In genomic region chr5:178232124-178232919, GRCh38 we compare ENCODE assay signal across 1 cellular context.
A peak's percentile ranks its signal among the peaks of the same experiment; 100 is the strongest.
TF ChIP-seq lines count a peak whose summit lies in the region.

PHYKPL (minus strand) TSS chr5:178232802; CDS start chr5:178232550, 252 bp downstream.

TF ChIP-seq in K562, 482 proteins besides CTCF, POLR2A, EP300 and RAD21 (continued from another document and continues in another):
- TF ChIP-seq ATF6 (CRISPR knock-in tag; IDR thresholded peaks at IDR 0.05) (no peak), RFX7 (CRISPR knock-in tag; IDR thresholded peaks at IDR 0.05) (no peak), ZNF217 (CRISPR knock-in tag; IDR thresholded peaks at IDR 0.05) (no peak), NR1H2 (CRISPR knock-in tag; IDR thresholded peaks at IDR 0.05) (0 out of 2 replicates have a peak, but pooled peaks have one; percentile 54), EHMT2 (IDR thresholded peaks at IDR 0.05) (no peak), THAP12 (CRISPR knock-in tag; IDR thresholded peaks at IDR 0.05) (no peak), HINFP (tag; conservative IDR thresholded peaks at IDR 0.05; ENCODE audit: low read depth) (no peak), TCFL5 (CRISPR knock-in tag; conservative IDR thresholded peaks at IDR 0.05) (no peak), MEIS2 (IDR thresholded peaks at IDR 0.05; ENCODE audit: partially characterized antibody) (no peak), ERF (CRISPR knock-in tag; IDR thresholded peaks at IDR 0.05) (no peak), TFAP4 (CRISPR knock-in tag; IDR thresholded peaks at IDR 0.05; ENCODE audit: borderline replicate concordance) (no peak; the same call in 1 of the 2 replicates), ZBTB8A (IDR thresholded peaks at IDR 0.05; ENCODE audit: partially characterized antibody) (no peak), ZBTB34 (CRISPR knock-in tag; IDR thresholded peaks at IDR 0.05) (no peak), CREB1 (IDR thresholded peaks at IDR 0.05) (no peak), CREB1 (CRISPR knock-in tag; IDR thresholded peaks at IDR 0.05) (no peak), PRDM10 (IDR thresholded peaks at IDR 0.05; ENCODE audit: partially characterized antibody) (no peak), THAP7 (CRISPR knock-in tag; IDR thresholded peaks at IDR 0.05) (no peak), POLR2B (IDR thresholded peaks at IDR 0.05; ENCODE audit: low read depth, partially characterized antibody) (peak; percentile 38), USF2 (CRISPR knock-in tag; IDR thresholded peaks at IDR 0.05) (no peak), SAFB (IDR thresholded peaks at IDR 0.05; ENCODE audit: borderline replicate concordance, low read depth, low read length) (no peak), BCOR (IDR thresholded peaks at IDR 0.05) (no peak), PCBP2 (IDR thresholded peaks at IDR 0.05; ENCODE audit: low read depth, low read length, poor library complexity, severe bottlenecking) (no peak), BCL6 (CRISPR knock-in tag; IDR thresholded peaks at IDR 0.05) (no peak), NR2C1 (IDR thresholded peaks at IDR 0.05) (no peak), NR2C1 (tag; IDR thresholded peaks at IDR 0.05) (no peak), ESRRA (IDR thresholded peaks at IDR 0.05; ENCODE audit: borderline replicate concordance, low read depth) (no peak), PPARD (CRISPR knock-in tag; IDR thresholded peaks at IDR 0.05) (no peak), HDAC6 (IDR thresholded peaks at IDR 0.05; ENCODE audit: low read depth, low read length) (no peak), MITF (IDR thresholded peaks at IDR 0.05) (no peak), TEAD4 (IDR thresholded peaks at IDR 0.05; ENCODE audit: low read length) (no peak), TEAD4 (CRISPR knock-in tag; IDR thresholded peaks at IDR 0.05; ENCODE audit: borderline replicate concordance) (no peak), KLF10 (CRISPR knock-in tag; IDR thresholded peaks at IDR 0.05) (no peak), ZNF77 (CRISPR knock-in tag; IDR thresholded peaks at IDR 0.05) (no peak), ARID2 (IDR thresholded peaks at IDR 0.05) (no peak), HNRNPK (IDR thresholded peaks at IDR 0.05; ENCODE audit: low read depth, low read length, poor library complexity, severe bottlenecking) (no peak), CBX2 (IDR thresholded peaks at IDR 0.05; ENCODE audit: insufficient read depth, low read length, poor library complexity, severe bottlenecking) (no peak), SMARCE1 (IDR thresholded peaks at IDR 0.05) (no peak), ZNF121 (CRISPR knock-in tag; conservative IDR thresholded peaks at IDR 0.05) (no peak), ZBTB7A (IDR thresholded peaks at IDR 0.05; ENCODE audit: borderline replicate concordance, control insufficient read depth, low read depth, low read length) (peak; percentile 98), JUN (IDR thresholded peaks at IDR 0.05; ENCODE audit: borderline replicate concordance, low read depth, low read length) (no peak), JUN (CRISPR knock-in tag; IDR thresholded peaks at IDR 0.05; ENCODE audit: borderline replicate concordance) (no peak), NFIX (CRISPR knock-in tag; IDR thresholded peaks at IDR 0.05; ENCODE audit: low read depth) (no peak), ZBTB12 (CRISPR knock-in tag; IDR thresholded peaks at IDR 0.05) (no peak), ZNF23 (CRISPR knock-in tag; IDR thresholded peaks at IDR 0.05) (no peak)
